ENCODE assay signal across 11 cellular contexts in genomic region chr19:31312629-31313244, GRCh38.
"Had no signal": no experiment of that assay in that cellular context is flagged by ENCODE, and none has a peak within 500 bp of the region (broad histone marks: within the 10 kb centered on the region; RNA-seq: fewer than 3 reads in every experiment).

No MANE protein-coding gene starts in this region.

- DNase-seq: activated CD8-positive, alpha-beta memory T cell treated with anti-CD3 and anti-CD28 coated beads for 24 hours; cerebellar nuclear complex; nucleus accumbens; psoas muscle; T-cell; T1000; testis had no signal

- H3K4me1 Mint-ChIP-seq: activated naive CD4-positive, alpha-beta T cell treated with anti-CD3 and anti-CD28 coated beads, Interleukin-2, amount 50 U/mL, for 24 hours; T-cell had no signal

- ATAC-seq: esophagus mucosa; natural killer cell treated with Interleukin-12 subunit alpha and Interleukin-12 subunit beta and Interleukin-15 and Interleukin-18, amount 100 ng/mL, for 72 hours; T-cell had no signal

- H3K4me3 ChIP-seq: heart left ventricle, psoas muscle, testis had no signal

- H3K9me3 ChIP-seq: heart left ventricle, psoas muscle, testis had no signal

- H3K9me3 Mint-ChIP-seq: activated naive CD4-positive, alpha-beta T cell treated with anti-CD3 and anti-CD28 coated beads, Interleukin-2, amount 50 U/mL, for 24 hours; natural killer cell treated with Interleukin-12 subunit alpha and Interleukin-12 subunit beta and Interleukin-15 and Interleukin-18, amount 100 ng/mL, for 72 hours; T-cell had no signal

- H3K27ac Mint-ChIP-seq: activated naive CD4-positive, alpha-beta T cell treated with anti-CD3 and anti-CD28 coated beads, Interleukin-2, amount 50 U/mL, for 24 hours; natural killer cell treated with Interleukin-12 subunit alpha and Interleukin-12 subunit beta and Interleukin-15 and Interleukin-18, amount 100 ng/mL, for 72 hours; T-cell had no signal

- H3K36me3 Mint-ChIP-seq: activated naive CD4-positive, alpha-beta T cell treated with anti-CD3 and anti-CD28 coated beads, Interleukin-2, amount 50 U/mL, for 24 hours; natural killer cell treated with Interleukin-12 subunit alpha and Interleukin-12 subunit beta and Interleukin-15 and Interleukin-18, amount 100 ng/mL, for 72 hours; T-cell had no signal

- H3K4me3 Mint-ChIP-seq: activated naive CD4-positive, alpha-beta T cell treated with anti-CD3 and anti-CD28 coated beads, Interleukin-2, amount 50 U/mL, for 24 hours; natural killer cell treated with Interleukin-12 subunit alpha and Interleukin-12 subunit beta and Interleukin-15 and Interleukin-18, amount 100 ng/mL, for 72 hours; T-cell had no signal

- H3K27me3 ChIP-seq: testis had no signal

- H3K27ac ChIP-seq: psoas muscle, testis had no signal

- H3K36me3 ChIP-seq: heart left ventricle had no signal
